ENCODE assay signal across 1 cellular context in the genomic region with DNA sequence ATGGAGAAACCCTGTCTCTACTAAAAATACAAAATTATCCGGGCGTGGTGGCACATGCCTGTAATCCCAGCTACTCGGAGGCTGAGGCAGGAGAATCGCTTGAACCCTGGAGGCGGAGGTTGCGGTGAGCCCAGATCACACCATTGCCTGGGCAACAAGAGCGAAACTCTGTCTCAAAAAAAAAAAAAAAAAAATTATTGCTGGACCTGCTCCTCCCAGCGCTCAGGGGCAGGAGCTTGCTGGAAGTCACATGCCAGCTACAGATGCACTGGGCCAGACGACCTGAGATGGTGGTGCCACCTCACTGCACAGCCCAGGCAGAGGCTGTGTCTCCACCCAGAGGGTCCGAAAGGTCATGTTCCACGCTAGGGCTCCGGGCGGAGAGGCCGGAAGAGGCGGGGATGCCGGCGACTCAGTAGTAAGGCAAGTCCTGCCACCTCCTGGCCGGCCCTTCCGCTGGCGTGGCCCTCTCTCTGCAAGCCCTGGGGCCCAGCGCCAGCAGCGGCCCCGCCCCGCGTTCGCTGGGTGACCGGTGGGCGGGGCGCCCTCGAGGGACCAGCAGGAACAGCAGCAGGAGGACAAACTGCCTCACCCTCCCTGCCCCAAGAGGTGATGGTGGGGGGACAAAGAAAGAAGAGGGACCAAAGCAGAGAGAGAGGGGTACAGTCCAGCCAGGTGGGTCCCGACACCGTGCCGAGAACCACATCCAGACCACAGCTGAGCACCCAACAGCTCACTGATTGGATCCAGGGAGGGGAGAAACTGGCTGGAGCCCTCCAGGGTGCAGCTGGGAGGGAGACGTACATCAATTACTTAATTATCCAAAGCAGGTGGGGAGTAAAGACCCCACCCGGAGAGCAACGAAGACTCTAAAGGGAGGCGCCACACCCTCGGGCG.
TF ChIP-seq lines count a peak whose summit lies in the region.

No MANE protein-coding gene starts in this region.

TF ChIP-seq in GM23338, 12 proteins besides CTCF, POLR2A, EP300 and RAD21 (continued from another document):
- TF ChIP-seq, protein P1, sequence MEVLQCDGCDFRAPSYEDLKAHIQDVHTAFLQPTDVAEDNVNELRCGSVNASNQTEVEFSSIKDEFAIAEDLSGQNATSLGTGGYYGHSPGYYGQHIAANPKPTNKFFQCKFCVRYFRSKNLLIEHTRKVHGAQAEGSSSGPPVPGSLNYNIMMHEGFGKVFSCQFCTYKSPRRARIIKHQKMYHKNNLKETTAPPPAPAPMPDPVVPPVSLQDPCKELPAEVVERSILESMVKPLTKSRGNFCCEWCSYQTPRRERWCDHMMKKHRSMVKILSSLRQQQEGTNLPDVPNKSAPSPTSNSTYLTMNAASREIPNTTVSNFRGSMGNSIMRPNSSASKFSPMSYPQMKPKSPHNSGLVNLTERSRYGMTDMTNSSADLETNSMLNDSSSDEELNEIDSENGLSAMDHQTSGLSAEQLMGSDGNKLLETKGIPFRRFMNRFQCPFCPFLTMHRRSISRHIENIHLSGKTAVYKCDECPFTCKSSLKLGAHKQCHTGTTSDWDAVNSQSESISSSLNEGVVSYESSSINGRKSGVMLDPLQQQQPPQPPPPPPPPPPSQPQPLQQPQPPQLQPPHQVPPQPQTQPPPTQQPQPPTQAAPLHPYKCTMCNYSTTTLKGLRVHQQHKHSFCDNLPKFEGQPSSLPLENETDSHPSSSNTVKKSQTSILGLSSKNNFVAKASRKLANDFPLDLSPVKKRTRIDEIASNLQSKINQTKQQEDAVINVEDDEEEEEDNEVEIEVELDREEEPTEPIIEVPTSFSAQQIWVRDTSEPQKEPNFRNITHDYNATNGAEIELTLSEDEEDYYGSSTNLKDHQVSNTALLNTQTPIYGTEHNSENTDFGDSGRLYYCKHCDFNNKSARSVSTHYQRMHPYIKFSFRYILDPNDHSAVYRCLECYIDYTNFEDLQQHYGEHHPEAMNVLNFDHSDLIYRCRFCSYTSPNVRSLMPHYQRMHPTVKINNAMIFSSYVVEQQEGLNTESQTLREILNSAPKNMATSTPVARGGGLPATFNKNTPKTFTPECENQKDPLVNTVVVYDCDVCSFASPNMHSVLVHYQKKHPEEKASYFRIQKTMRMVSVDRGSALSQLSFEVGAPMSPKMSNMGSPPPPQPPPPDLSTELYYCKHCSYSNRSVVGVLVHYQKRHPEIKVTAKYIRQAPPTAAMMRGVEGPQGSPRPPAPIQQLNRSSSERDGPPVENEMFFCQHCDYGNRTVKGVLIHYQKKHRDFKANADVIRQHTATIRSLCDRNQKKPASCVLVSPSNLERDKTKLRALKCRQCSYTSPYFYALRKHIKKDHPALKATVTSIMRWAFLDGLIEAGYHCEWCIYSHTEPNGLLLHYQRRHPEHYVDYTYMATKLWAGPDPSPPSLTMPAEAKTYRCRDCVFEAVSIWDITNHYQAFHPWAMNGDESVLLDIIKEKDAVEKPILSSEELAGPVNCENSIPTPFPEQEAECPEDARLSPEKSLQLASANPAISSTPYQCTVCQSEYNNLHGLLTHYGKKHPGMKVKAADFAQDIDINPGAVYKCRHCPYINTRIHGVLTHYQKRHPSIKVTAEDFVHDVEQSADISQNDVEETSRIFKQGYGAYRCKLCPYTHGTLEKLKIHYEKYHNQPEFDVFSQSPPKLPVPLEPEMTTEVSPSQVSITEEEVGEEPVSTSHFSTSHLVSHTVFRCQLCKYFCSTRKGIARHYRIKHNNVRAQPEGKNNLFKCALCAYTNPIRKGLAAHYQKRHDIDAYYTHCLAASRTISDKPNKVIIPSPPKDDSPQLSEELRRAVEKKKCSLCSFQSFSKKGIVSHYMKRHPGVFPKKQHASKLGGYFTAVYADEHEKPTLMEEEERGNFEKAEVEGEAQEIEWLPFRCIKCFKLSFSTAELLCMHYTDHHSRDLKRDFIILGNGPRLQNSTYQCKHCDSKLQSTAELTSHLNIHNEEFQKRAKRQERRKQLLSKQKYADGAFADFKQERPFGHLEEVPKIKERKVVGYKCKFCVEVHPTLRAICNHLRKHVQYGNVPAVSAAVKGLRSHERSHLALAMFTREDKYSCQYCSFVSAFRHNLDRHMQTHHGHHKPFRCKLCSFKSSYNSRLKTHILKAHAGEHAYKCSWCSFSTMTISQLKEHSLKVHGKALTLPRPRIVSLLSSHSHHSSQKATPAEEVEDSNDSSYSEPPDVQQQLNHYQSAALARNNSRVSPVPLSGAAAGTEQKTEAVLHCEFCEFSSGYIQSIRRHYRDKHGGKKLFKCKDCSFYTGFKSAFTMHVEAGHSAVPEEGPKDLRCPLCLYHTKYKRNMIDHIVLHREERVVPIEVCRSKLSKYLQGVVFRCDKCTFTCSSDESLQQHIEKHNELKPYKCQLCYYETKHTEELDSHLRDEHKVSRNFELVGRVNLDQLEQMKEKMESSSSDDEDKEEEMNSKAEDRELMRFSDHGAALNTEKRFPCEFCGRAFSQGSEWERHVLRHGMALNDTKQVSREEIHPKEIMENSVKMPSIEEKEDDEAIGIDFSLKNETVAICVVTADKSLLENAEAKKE (CRISPR knock-in tag; IDR thresholded peaks at IDR 0.05) = no peak
- TF ChIP-seq EZH2 (IDR thresholded peaks at IDR 0.05; ENCODE audit: low read depth, unreplicated experiment) (no peak), EZH2phosphoT487 (IDR thresholded peaks at IDR 0.05; ENCODE audit: unreplicated experiment) (no peak)
TF ChIP-seq in GM23338: peak in this region for 1.
